Comparison of ENCODE assay signal across 18 cellular contexts in genomic region chr6:6220718-6221117, GRCh38.
A peak's percentile ranks its signal among the peaks of the same experiment; 100 is the strongest.
DNase-seq lines count a peak whose midpoint lies in the region; ATAC-seq and TF ChIP-seq lines count a peak whose summit lies in the region.
"Had no signal": no experiment of that assay in that cellular context is flagged by ENCODE, and none has a peak within 500 bp of the region (broad histone marks: within the 10 kb centered on the region; RNA-seq: fewer than 3 reads in every experiment).

No MANE protein-coding gene starts in this region.

- peak; percentile 16 for DNase-seq in DMS 273 (lab: John Stamatoyannopoulos, UW; ENCODE audit: unreplicated experiment)
- DNase-seq in DMS 273 treated with DMSO at 0.1 percent for 48 hours (lab: John Stamatoyannopoulos, UW) = no peak
- no peak for DNase-seq in LNCaP clone FGC (ENCODE audit: low read depth)
- DNase-seq in astrocyte of the spinal cord (ENCODE audit: low read depth, low spot score) = no peak
- DNase-seq in neural crest cell (ENCODE audit: low read depth, low spot score) = no peak
- no peak for DNase-seq in activated T-cell treated with anti-CD3 and anti-CD28 coated beads for 4 hours
- no peak for DNase-seq in GM19238 (ENCODE audit: insufficient read length, low spot score)
- DNase-seq: 8988T; activated CD4-positive, alpha-beta T cell treated with anti-CD3 and anti-CD28 coated beads, Interleukin-2, amount 50 U/mL, for 48 hours; cortex of kidney; DMS79; lower lobe of right lung; NCI-H345; stimulated activated CD4-positive, alpha-beta T cell treated with anti-CD3 and anti-CD28 coated beads, Interleukin-1b, Interleukin-23, amount 100 ng/mL, for 48 hours had no signal

- H3K4me1 Mint-ChIP-seq in neural crest cell = no peaks in the 10 kb centered on the region
- H3K4me1 Mint-ChIP-seq: activated naive CD4-positive, alpha-beta T cell treated with anti-CD3 and anti-CD28 coated beads, Interleukin-2, amount 50 U/mL, for 24 hours had no signal

- in situ Hi-C loops in astrocyte of the spinal cord (cut with HindIII; ENCODE audit: low sequenced_read_pairs) = no loop called here

- H3K4me3 ChIP-seq in LNCaP clone FGC (ENCODE audit: low read depth, low read length) (no peak overlapping the region), astrocyte of the spinal cord (ENCODE audit: low read depth, low read length) (no peak overlapping the region)
- H3K4me3 ChIP-seq: lower lobe of right lung, SK-N-MC had no signal

- TF ChIP-seq CTCF in LNCaP clone FGC (IDR thresholded peaks at IDR 0.05; ENCODE audit: control insufficient read depth, extremely low read depth, insufficient read depth) = peak; percentile 35
- peak; percentile 5 for TF ChIP-seq CTCF in astrocyte of the spinal cord (IDR thresholded peaks at IDR 0.05; ENCODE audit: low read depth, low read length)
- peak; percentile 53 for TF ChIP-seq CTCF in neural crest cell (conservative IDR thresholded peaks at IDR 0.05)

- peaks cover 3% of the 10 kb centered on the region for H3K27me3 Mint-ChIP-seq in neural crest cell (ENCODE audit: low read depth)

- no peak overlapping the region for H3K27ac Mint-ChIP-seq in neural crest cell (ENCODE audit: unreplicated experiment)
- H3K27ac Mint-ChIP-seq: activated naive CD4-positive, alpha-beta T cell treated with anti-CD3 and anti-CD28 coated beads, Interleukin-2, amount 50 U/mL, for 24 hours; stimulated activated naive CD8-positive, alpha-beta T cell treated with anti-CD3 and anti-CD28 coated beads, Interleukin-15, Interleukin-2, amounts not matched to agents 100 ng/mL and 50 ng/mL, for 24 hours had no signal

- H3K4me3 Mint-ChIP-seq in neural crest cell = no peak overlapping the region
- H3K4me3 Mint-ChIP-seq: activated naive CD4-positive, alpha-beta T cell treated with anti-CD3 and anti-CD28 coated beads, Interleukin-2, amount 50 U/mL, for 24 hours; stimulated activated naive CD8-positive, alpha-beta T cell treated with anti-CD3 and anti-CD28 coated beads, Interleukin-15, Interleukin-2, amounts not matched to agents 100 ng/mL and 50 ng/mL, for 24 hours had no signal

- H3K36me3 Mint-ChIP-seq in neural crest cell (ENCODE audit: low read depth) = no peaks in the 10 kb centered on the region
- H3K36me3 Mint-ChIP-seq: activated naive CD4-positive, alpha-beta T cell treated with anti-CD3 and anti-CD28 coated beads, Interleukin-2, amount 50 U/mL, for 24 hours had no signal

- ATAC-seq in HG02884 (IDR thresholded peaks at IDR 0.05; ENCODE audit: unreplicated experiment) = no peak
- ATAC-seq: lower lobe of right lung had no signal

- H3K9me3 Mint-ChIP-seq in neural crest cell = no peaks in the 10 kb centered on the region
- H3K9me3 Mint-ChIP-seq: activated naive CD4-positive, alpha-beta T cell treated with anti-CD3 and anti-CD28 coated beads, Interleukin-2, amount 50 U/mL, for 24 hours; stimulated activated naive CD8-positive, alpha-beta T cell treated with anti-CD3 and anti-CD28 coated beads, Interleukin-15, Interleukin-2, amounts not matched to agents 100 ng/mL and 50 ng/mL, for 24 hours had no signal
